In the genomic region with DNA sequence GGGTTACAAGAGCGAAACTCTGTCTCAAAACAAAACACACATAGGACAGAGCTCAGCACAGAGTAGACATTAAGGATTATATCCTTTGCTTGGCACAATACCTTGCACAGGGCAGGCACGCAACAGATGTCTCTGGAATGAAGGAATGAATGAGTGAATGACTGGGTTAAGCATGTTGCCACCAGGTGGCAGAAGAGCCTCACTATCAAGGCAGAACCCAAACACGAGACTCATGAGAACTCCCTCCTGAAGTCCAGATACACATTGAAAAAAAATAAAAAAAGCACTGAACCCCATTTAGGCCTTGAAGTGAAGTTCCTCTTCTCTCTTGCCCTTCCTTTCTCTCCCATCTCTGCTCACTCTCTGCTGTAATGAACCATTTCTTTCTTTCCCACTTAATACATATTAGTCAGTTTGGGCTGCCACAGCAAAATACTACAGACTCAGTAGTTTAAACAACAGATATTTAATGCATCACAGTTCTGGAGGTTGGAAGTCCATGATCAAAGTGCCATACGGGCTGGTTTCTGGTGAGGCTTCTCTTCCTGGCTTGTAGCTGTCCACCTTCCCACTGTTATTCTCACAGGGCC, we compare ENCODE assay signal across 8 cellular contexts. TPM values are rescaled to one million over a fixed set of nuclear protein-coding genes. Genes with fewer than 3 reads are reported as not detected.
DNase-seq lines count a peak whose midpoint lies in the region; ATAC-seq and TF ChIP-seq lines count a peak whose summit lies in the region.

No MANE protein-coding gene starts in this region.

- ATAC-seq in HG03095 (IDR thresholded peaks at IDR 0.05; ENCODE audit: unreplicated experiment) = no peak

- H3K9me3 ChIP-seq in HEK293 (ENCODE audit: control insufficient read depth, insufficient read depth, low read depth, low read length) = no peaks in the 10 kb centered on the region
- no peaks in the 10 kb centered on the region for H3K9me3 ChIP-seq in smooth muscle cell (replicated peaks; ENCODE audit: low read depth)

- POLR2A ChIA-PET in HEK293 (lab: Yijun Ruan, JAX) = no interaction called here

- no peaks in the 10 kb centered on the region for H3K79me2 ChIP-seq in smooth muscle cell (ENCODE audit: low read depth)

- peak; percentile 40 for DNase-seq in GM04503 (ENCODE audit: low read depth)
- peak; percentile 30 for DNase-seq in NCI-H128 (lab: John Stamatoyannopoulos, UW; ENCODE audit: unreplicated experiment)
- DNase-seq in T-helper 2 cell = peak; percentile 27 to 85 (median 62)
- peak in 48 of 58 donors; percentile 1 to 73 (median 28) for DNase-seq in anterior cingulate cortex (lab: John Stamatoyannopoulos, UW)
- DNase-seq in hypothalamus (lab: John Stamatoyannopoulos, UW) = peak in 34 of 51 donors; percentile 1 to 66 (median 26)
- peak; percentile 3 for DNase-seq in smooth muscle cell (lab: John Stamatoyannopoulos, UW; ENCODE audit: unreplicated experiment)

- no peaks in the 10 kb centered on the region for H3K27me3 ChIP-seq in smooth muscle cell (ENCODE audit: low read depth)

- no peak overlapping the region for H3K9ac ChIP-seq in smooth muscle cell (ENCODE audit: low read depth)

- H3K4me3 ChIP-seq in HEK293 (ENCODE audit: low read depth, low read length) (no peak overlapping the region), smooth muscle cell (no peak overlapping the region)

- H3K4me1 ChIP-seq in HEK293 (ENCODE audit: control insufficient read depth, insufficient read depth, low read length) = no peaks in the 10 kb centered on the region
- H3K4me1 ChIP-seq in smooth muscle cell (ENCODE audit: low read depth) = no peaks in the 10 kb centered on the region

- WGBS in smooth muscle cell (ENCODE audit: low lambda C conversion rate) = 50% methylated on average over 4 of the region's 4 CpGs

- H4K20me1 ChIP-seq in smooth muscle cell (ENCODE audit: low read depth) = no peaks in the 10 kb centered on the region

- CTCF ChIA-PET in HEK293 (lab: Yijun Ruan, JAX) = interaction anchor here (0.6 to 3.2 kb wide), 16 partner anchors 11 to 545 kb away, joined by 3 to 38 read pairs (median 4); no protein-coding TSS in a partner anchor

- no peak overlapping the region for H3K4me2 ChIP-seq in smooth muscle cell

- no peak overlapping the region for H3K27ac ChIP-seq in HEK293 (ENCODE audit: extremely low read depth, low read depth, low read length)
- no peak overlapping the region for H3K27ac ChIP-seq in smooth muscle cell (ENCODE audit: low read depth)

- TF ChIP-seq CTCF in HEK293 (tag by site-specific recombination; IDR thresholded peaks at IDR 0.05) (peak; percentile 60), smooth muscle cell (IDR thresholded peaks at IDR 0.05; ENCODE audit: borderline replicate concordance, insufficient read depth, poor library complexity, severe bottlenecking) (peak; percentile 83)

- no peaks in the 10 kb centered on the region for H3K36me3 ChIP-seq in HEK293 (ENCODE audit: control insufficient read depth in 2 of 2, insufficient read depth in 1 of 2, low read length in 2 of 2)
- H3K36me3 ChIP-seq in smooth muscle cell (ENCODE audit: low read depth) = no peaks in the 10 kb centered on the region

- no peak overlapping the region for H2AFZ ChIP-seq in smooth muscle cell (ENCODE audit: low read depth)

- no peaks in the 10 kb centered on the region for H3F3A ChIP-seq in smooth muscle cell (ENCODE audit: low read depth)

TF ChIP-seq in HEK293, 187 proteins besides CTCF, POLR2A, EP300 and RAD21:
- TF ChIP-seq SCRT2 (tag by site-specific recombination; IDR thresholded peaks at IDR 0.05) = peak; percentile 96
- TF ChIP-seq ZNF76 (tag by site-specific recombination; IDR thresholded peaks at IDR 0.05; ENCODE audit: borderline replicate concordance, low read depth) = no peak
- peak; percentile 92 for TF ChIP-seq SCRT1 (tag by site-specific recombination; IDR thresholded peaks at IDR 0.05; ENCODE audit: borderline replicate concordance)
- no peak for TF ChIP-seq GLIS2 (tag by site-specific recombination; IDR thresholded peaks at IDR 0.05)
- TF ChIP-seq, protein P1, sequence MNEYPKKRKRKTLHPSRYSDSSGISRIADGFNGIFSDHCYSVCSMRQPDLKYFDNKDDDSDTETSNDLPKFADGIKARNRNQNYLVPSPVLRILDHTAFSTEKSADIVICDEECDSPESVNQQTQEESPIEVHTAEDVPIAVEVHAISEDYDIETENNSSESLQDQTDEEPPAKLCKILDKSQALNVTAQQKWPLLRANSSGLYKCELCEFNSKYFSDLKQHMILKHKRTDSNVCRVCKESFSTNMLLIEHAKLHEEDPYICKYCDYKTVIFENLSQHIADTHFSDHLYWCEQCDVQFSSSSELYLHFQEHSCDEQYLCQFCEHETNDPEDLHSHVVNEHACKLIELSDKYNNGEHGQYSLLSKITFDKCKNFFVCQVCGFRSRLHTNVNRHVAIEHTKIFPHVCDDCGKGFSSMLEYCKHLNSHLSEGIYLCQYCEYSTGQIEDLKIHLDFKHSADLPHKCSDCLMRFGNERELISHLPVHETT (tag by site-specific recombination; IDR thresholded peaks at IDR 0.05) = no peak
- TF ChIP-seq ZNF366 (tag by site-specific recombination; conservative IDR thresholded peaks at IDR 0.05) = peak; percentile 74
- no peak for TF ChIP-seq ZNF561 (tag by site-specific recombination; IDR thresholded peaks at IDR 0.05; ENCODE audit: borderline replicate concordance)
- TF ChIP-seq ZNF664 (tag by site-specific recombination; IDR thresholded peaks at IDR 0.05) = 0 out of 2 replicates have a peak, but pooled peaks have one; percentile 7
- TF ChIP-seq ZNF660 (tag by site-specific recombination; IDR thresholded peaks at IDR 0.05) = peak; percentile 20; the same call in 1 of the 2 replicates
- TF ChIP-seq ZNF654 (tag by site-specific recombination; IDR thresholded peaks at IDR 0.05; ENCODE audit: low read depth) = peak; percentile 97
- no peak for TF ChIP-seq ZNF391 (tag by site-specific recombination; IDR thresholded peaks at IDR 0.05; ENCODE audit: borderline replicate concordance, low read depth)
- TF ChIP-seq ZNF48 (tag by site-specific recombination; IDR thresholded peaks at IDR 0.05) = no peak
- no peak for TF ChIP-seq ZNF777 (tag by site-specific recombination; IDR thresholded peaks at IDR 0.05; ENCODE audit: borderline replicate concordance)
- TF ChIP-seq ZBTB17 (tag by site-specific recombination; IDR thresholded peaks at IDR 0.05) = 0 out of 2 replicates have a peak, but pooled peaks have one; percentile 24
- TF ChIP-seq ZNF670 (tag by site-specific recombination; IDR thresholded peaks at IDR 0.05; ENCODE audit: low read depth) = no peak
- TF ChIP-seq ZNF501 (tag by site-specific recombination; IDR thresholded peaks at IDR 0.05) = peak; percentile 67; the same call in 1 of the 2 replicates
- peak; percentile 76; the same call in 1 of the 2 replicates for TF ChIP-seq ZNF2 (tag by site-specific recombination; IDR thresholded peaks at IDR 0.05)
- no peak for TF ChIP-seq ZNF112 (tag by site-specific recombination; IDR thresholded peaks at IDR 0.05)
- TF ChIP-seq ZNF585B (tag by site-specific recombination; IDR thresholded peaks at IDR 0.05) = no peak
- no peak for TF ChIP-seq ZNF324 (tag by site-specific recombination; IDR thresholded peaks at IDR 0.05)
- TF ChIP-seq, protein P2, sequence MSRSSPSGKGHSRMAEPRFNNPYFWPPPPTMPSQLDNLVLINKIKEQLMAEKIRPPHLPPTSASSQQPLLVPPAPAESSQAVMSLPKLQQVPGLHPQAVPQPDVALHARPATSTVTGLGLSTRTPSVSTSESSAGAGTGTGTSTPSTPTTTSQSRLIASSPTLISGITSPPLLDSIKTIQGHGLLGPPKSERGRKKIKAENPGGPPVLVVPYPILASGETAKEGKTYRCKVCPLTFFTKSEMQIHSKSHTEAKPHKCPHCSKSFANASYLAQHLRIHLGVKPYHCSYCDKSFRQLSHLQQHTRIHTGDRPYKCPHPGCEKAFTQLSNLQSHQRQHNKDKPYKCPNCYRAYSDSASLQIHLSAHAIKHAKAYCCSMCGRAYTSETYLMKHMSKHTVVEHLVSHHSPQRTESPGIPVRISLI (tag by site-specific recombination; IDR thresholded peaks at IDR 0.05) = peak; percentile 88
- 0 out of 2 replicates have a peak, but pooled peaks have one; percentile 42 for TF ChIP-seq ZSCAN30 (tag by site-specific recombination; IDR thresholded peaks at IDR 0.05)
- TF ChIP-seq ZNF24 (tag by site-specific recombination; IDR thresholded peaks at IDR 0.05) = peak; percentile 100

RNA-seq across cellular contexts. Expression of a gene that starts 26.6 kb away (rescaled TPM):
- total RNA-seq in smooth muscle cell = 68.1 and 74.4 TPM in 2 replicates
- 32.4 and 33.9 TPM in 2 replicates for polyA plus RNA-seq in smooth muscle cell

Comparison
In these comparisons a context has a peak if more than half of its experiments do, and no peak if none do; other contexts are left out.
1. DNase-seq: peak in every context shown above with its lines; median percentile 62 in T-helper 2 cell; 40 in GM04503; 30 in NCI-H128; 28 in anterior cingulate cortex; 26 in hypothalamus; 3 in smooth muscle cell.